In genomic region chr16:3165111-3165822, GRCh38 we compare ENCODE assay signal across 1 cellular context.
A peak's percentile ranks its signal among the peaks of the same experiment; 100 is the strongest.
TF ChIP-seq lines count a peak whose summit lies in the region.

No MANE protein-coding gene starts in this region.

TF ChIP-seq in GM12878, 131 proteins besides CTCF, POLR2A, EP300 and RAD21:
- TF ChIP-seq KAT2A (conservative IDR thresholded peaks at IDR 0.05; ENCODE audit: control insufficient read depth, low read depth, low read length) (no peak), RAD51 (IDR thresholded peaks at IDR 0.05) (peak; percentile 39; the same call in 1 of the 2 replicates)
